In genomic region chr19:10618846-10619245, GRCh38 we compare ENCODE assay signal across 21 cellular contexts. TPM values are rescaled to one million over a fixed set of nuclear protein-coding genes. Genes with fewer than 3 reads are reported as not detected.
"Had no signal": no experiment of that assay in that cellular context is flagged by ENCODE, and none has a peak within 500 bp of the region (broad histone marks: within the 10 kb centered on the region; RNA-seq: fewer than 3 reads in every experiment).

No MANE protein-coding gene starts in this region.

- H3K27ac Mint-ChIP-seq: activated CD4-positive, alpha-beta T cell treated with anti-CD3 and anti-CD28 coated beads, Interleukin-2, amount 10 ng/mL, durations not matched to agents 24 days and 14 days; activated CD8-positive, alpha-beta T cell treated with anti-CD3 and anti-CD28 coated beads for 36 hours; activated naive CD4-positive, alpha-beta T cell treated with anti-CD3 and anti-CD28 coated beads for 36 hours; activated T-helper 2 cell treated with anti-CD3 and anti-CD28 coated beads, Interferon-gamma antibody, Interleukin-2, Interleukin-4, amounts not matched to agents 10 μg/mL and 5 μg/mL and 100 μg/mL, durations not matched to agents 14 hours and 24 hours and 36 hours had no signal

- H3K27me3 Mint-ChIP-seq: activated CD4-positive, alpha-beta T cell treated with anti-CD3 and anti-CD28 coated beads, Interleukin-2, amount 10 ng/mL, durations not matched to agents 24 days and 14 days; activated CD8-positive, alpha-beta T cell treated with anti-CD3 and anti-CD28 coated beads for 36 hours had no signal

- H3K36me3 ChIP-seq: breast epithelium, esophagus squamous epithelium, pancreas, thyroid gland, vagina had no signal

- H3K4me1 ChIP-seq: pancreas had no signal

- H3K27me3 ChIP-seq: breast epithelium, esophagus squamous epithelium, pancreas, thyroid gland, vagina had no signal

- DNase-seq: activated CD4-positive, alpha-beta T cell treated with anti-CD3 and anti-CD28 coated beads, Interleukin-2, amount 10 ng/mL, durations not matched to agents 24 days and 14 days; activated CD4-positive, CD25-positive, alpha-beta regulatory T cell; activated CD8-positive, alpha-beta T cell treated with anti-CD3 and anti-CD28 coated beads for 36 hours; activated naive CD4-positive, alpha-beta T cell treated with anti-CD3 and anti-CD28 coated beads for 36 hours; activated T-cell treated with anti-CD3 and anti-CD28 coated beads, Interleukin-2, amount 50 U/mL, for 1 hour; aorta; effector CD4-positive, alpha-beta T cell; esophagus squamous epithelium; hippocampal formation; left colon; midbrain; pancreas; SK-N-SH; stimulated activated CD4-positive, alpha-beta T cell treated with anti-CD3 and anti-CD28 coated beads, Interleukin-2, amount 100 ng/mL, for 24 hours; stimulated activated naive CD4-positive, alpha-beta T cell treated with Interleukin-2 at 50 U/mL for 16 hours; thyroid gland had no signal

- ATAC-seq: activated CD8-positive, alpha-beta T cell treated with anti-CD3 and anti-CD28 coated beads for 36 hours; left colon; pancreas had no signal

- H3K4me3 ChIP-seq: breast epithelium, esophagus squamous epithelium, lung, pancreas, thyroid gland, vagina had no signal

- H3K27ac ChIP-seq: pancreas, thyroid gland, vagina had no signal

- H3K9me3 Mint-ChIP-seq: activated CD4-positive, alpha-beta T cell treated with anti-CD3 and anti-CD28 coated beads, Interleukin-2, amount 10 ng/mL, durations not matched to agents 24 days and 14 days; activated CD8-positive, alpha-beta T cell treated with anti-CD3 and anti-CD28 coated beads for 36 hours; activated naive CD4-positive, alpha-beta T cell treated with anti-CD3 and anti-CD28 coated beads for 36 hours; activated T-helper 2 cell treated with anti-CD3 and anti-CD28 coated beads, Interferon-gamma antibody, Interleukin-2, Interleukin-4, amounts not matched to agents 10 μg/mL and 5 μg/mL and 100 μg/mL, durations not matched to agents 14 hours and 24 hours and 36 hours had no signal

- H3K9me3 ChIP-seq: breast epithelium, esophagus squamous epithelium, pancreas, SK-N-SH, thyroid gland, vagina had no signal

- H3K4me3 Mint-ChIP-seq: activated CD4-positive, alpha-beta T cell treated with anti-CD3 and anti-CD28 coated beads, Interleukin-2, amount 10 ng/mL, durations not matched to agents 24 days and 14 days; activated CD8-positive, alpha-beta T cell treated with anti-CD3 and anti-CD28 coated beads for 36 hours; activated naive CD4-positive, alpha-beta T cell treated with anti-CD3 and anti-CD28 coated beads for 36 hours had no signal

RNA-seq across cellular contexts. Expression of gene AP1M2, which starts 31.7 kb away (rescaled TPM):
- total RNA-seq: activated CD4-positive, alpha-beta T cell treated with anti-CD3 and anti-CD28 coated beads, Interleukin-2, amount 10 ng/mL, durations not matched to agents 24 days and 14 days; activated CD8-positive, alpha-beta T cell treated with anti-CD3 and anti-CD28 coated beads for 36 hours; activated naive CD4-positive, alpha-beta T cell treated with anti-CD3 and anti-CD28 coated beads for 36 hours; activated T-helper 2 cell treated with anti-CD3 and anti-CD28 coated beads, Interferon-gamma antibody, Interleukin-2, Interleukin-4, amounts not matched to agents 10 μg/mL and 5 μg/mL and 100 μg/mL, durations not matched to agents 14 hours and 24 hours and 36 hours; aorta; myocyte had no signal
